8 cellular contexts compared by ENCODE assay signal in the genomic region with DNA sequence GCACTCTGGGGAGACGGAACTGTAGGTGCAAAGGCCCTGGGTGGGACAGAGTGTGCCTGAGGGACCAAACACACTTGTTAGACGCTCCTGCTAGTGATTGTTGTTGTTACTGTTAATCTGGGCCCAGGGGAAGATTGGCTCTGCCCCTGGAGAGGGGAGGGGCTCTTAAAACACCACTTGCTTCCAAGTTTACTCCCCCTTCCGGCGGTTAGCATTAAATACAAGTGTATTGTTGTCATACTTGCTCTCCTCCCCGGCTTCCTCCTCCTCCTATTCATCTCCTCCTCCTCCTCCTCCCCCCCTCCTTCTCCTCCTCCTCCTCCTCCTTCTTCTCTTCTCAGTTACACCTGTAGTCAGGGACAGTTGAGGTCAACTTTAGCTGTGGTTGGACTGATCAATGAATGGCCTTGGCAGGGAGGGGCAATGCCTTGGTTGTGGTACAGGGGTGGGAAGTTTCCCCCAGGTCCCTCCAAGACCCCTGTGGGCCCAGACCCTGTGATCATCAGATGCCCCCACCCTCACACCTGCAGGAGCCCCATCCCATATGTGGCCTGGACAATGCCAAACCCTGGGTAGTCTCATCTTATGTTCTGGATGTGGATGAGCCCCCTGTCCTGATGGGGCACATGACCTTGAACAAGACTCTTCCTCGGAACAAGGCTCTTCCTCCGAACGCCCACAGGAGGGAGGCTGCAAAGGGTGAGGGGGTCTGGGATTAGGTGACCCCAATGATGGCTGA.
DNase-seq lines count a peak whose midpoint lies in the region; ATAC-seq lines count a peak whose summit lies in the region.

No MANE protein-coding gene starts in this region.

- ATAC-seq in GM18907 (IDR thresholded peaks at IDR 0.05; ENCODE audit: unreplicated experiment), result no peak
- ATAC-seq in HG03175 (IDR thresholded peaks at IDR 0.05; ENCODE audit: unreplicated experiment), result no peak

- no peak overlapping the region for H3K27ac ChIP-seq in effector memory CD4-positive, alpha-beta T cell (ENCODE audit: insufficient read depth, low read length, poor library complexity, severe bottlenecking)

- DNase-seq in DMS 273 (lab: John Stamatoyannopoulos, UW; ENCODE audit: unreplicated experiment) (peak; percentile 87), HS-5 (ENCODE audit: low read depth) (peak; percentile 2), SK-N-DZ (ENCODE audit: low spot score) (peak; percentile 83), glomerular visceral epithelial cell (ENCODE audit: extremely low spot score) (peak; percentile 32)
- no peak for DNase-seq in stimulated activated CD4-positive, alpha-beta T cell treated with anti-CD3 and anti-CD28 coated beads, Interleukin-2, amount 100 ng/mL, for 24 hours
- DNase-seq in effector memory CD4-positive, alpha-beta T cell, result no peak

- no peak overlapping the region for H3K4me3 ChIP-seq in effector memory CD4-positive, alpha-beta T cell (ENCODE audit: insufficient read depth, low read depth, low read length, poor library complexity, severe bottlenecking)

- no peaks in the 10 kb centered on the region for H3K36me3 ChIP-seq in effector memory CD4-positive, alpha-beta T cell (ENCODE audit: control insufficient read depth, insufficient read depth, low read length)

- H3K27me3 ChIP-seq in effector memory CD4-positive, alpha-beta T cell (replicated peaks; ENCODE audit: control insufficient read depth, insufficient read depth, low read length, poor library complexity, severe bottlenecking), result no peaks in the 10 kb centered on the region

- no peaks in the 10 kb centered on the region for H3K4me1 ChIP-seq in effector memory CD4-positive, alpha-beta T cell (ENCODE audit: control insufficient read depth, insufficient read depth, low read length, poor library complexity, severe bottlenecking)

- no peaks in the 10 kb centered on the region for H3K9me3 ChIP-seq in effector memory CD4-positive, alpha-beta T cell (ENCODE audit: control insufficient read depth, low read length)

Comparison
In these comparisons a context has a peak if more than half of its experiments do, and no peak if none do; other contexts are left out.
1. DNase-seq: peak in DMS 273 (single experiment), HS-5 (single experiment), SK-N-DZ (single experiment) and glomerular visceral epithelial cell (single experiment); none in stimulated activated CD4-positive, alpha-beta T cell treated with anti-CD3 and anti-CD28 coated beads, Interleukin-2, amount 100 ng/mL, for 24 hours (0 of 2) and effector memory CD4-positive, alpha-beta T cell (0 of 3).